29 cellular contexts compared by ENCODE assay signal in the genomic region with DNA sequence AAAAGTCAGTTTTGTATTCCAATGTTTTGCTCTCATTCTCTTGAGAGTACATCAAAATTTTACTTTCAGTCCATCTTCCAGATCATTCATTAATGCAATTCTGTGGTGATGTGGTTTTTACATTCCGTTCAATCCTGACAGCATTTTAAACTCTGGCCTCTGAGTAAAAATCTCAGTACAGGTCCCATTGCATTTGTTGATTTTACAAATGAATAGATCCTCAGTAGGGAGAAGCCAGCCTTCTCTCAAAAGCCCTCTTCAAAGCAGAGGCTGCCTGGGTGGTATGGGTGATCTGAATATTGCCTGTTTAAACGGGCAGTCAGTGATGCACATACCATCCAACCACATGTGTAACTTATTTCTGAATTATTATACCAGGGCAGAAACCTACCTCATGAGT.
DNase-seq lines count a peak whose midpoint lies in the region; ATAC-seq, FAIRE-seq and TF ChIP-seq lines count a peak whose summit lies in the region.
"Had no signal": no experiment of that assay in that cellular context is flagged by ENCODE, and none has a peak within 500 bp of the region (broad histone marks: within the 10 kb centered on the region; RNA-seq: fewer than 3 reads in every experiment).

No MANE protein-coding gene starts in this region.

- H3K9me3 Mint-ChIP-seq in mesothelial cell of epicardium = peaks cover 21% of the 10 kb centered on the region

- H3K4me1 ChIP-seq in GM12878 (ENCODE audit: control insufficient read depth, insufficient read depth, low read length) = no peaks in the 10 kb centered on the region
- H3K4me1 ChIP-seq: adrenal gland, BE2C, esophagus squamous epithelium, gastroesophageal sphincter, upper lobe of right lung had no signal

- no peak overlapping the region for H3K4me3 Mint-ChIP-seq in mesothelial cell of epicardium
- H3K4me3 Mint-ChIP-seq: activated CD4-positive, alpha-beta T cell treated with anti-CD3 and anti-CD28 coated beads for 36 hours; activated T-cell treated with anti-CD3 and anti-CD28 coated beads, Interleukin-2, amount 50 U/mL, for 4 hours had no signal

- H3K27me3 Mint-ChIP-seq in mesothelial cell of epicardium (ENCODE audit: low read depth) = no peaks in the 10 kb centered on the region

- H3K9ac ChIP-seq in GM12878 (ENCODE audit: control insufficient read depth, insufficient read depth, low read length) = no peak overlapping the region

- no peak for TF ChIP-seq EP300 in GM12878 (IDR thresholded peaks at IDR 0.05; ENCODE audit: borderline replicate concordance in 1 of 2, control insufficient read depth in 1 of 2, low read depth in 2 of 2, low read length in 2 of 2)

- CTCF ChIA-PET in GM12878 (lab: Yijun Ruan, JAX) = no interaction called here

- 46% methylated on average over 2 of the region's 2 CpGs for WGBS in GM12878 (ENCODE audit: insufficient coverage, insufficient replicate concordance, low lambda C conversion rate, missing lambda C conversion rate)

- H3K4me3 ChIP-seq in GM12878 = no peak overlapping the region
- H3K4me3 ChIP-seq: adrenal gland, esophagus squamous epithelium, gastroesophageal sphincter, K562, lung, skin epidermis, upper lobe of right lung had no signal

- H3K4me1 Mint-ChIP-seq in mesothelial cell of epicardium = peaks cover 30% of the 10 kb centered on the region
- H3K4me1 Mint-ChIP-seq: activated CD4-positive, alpha-beta T cell treated with anti-CD3 and anti-CD28 coated beads for 36 hours had no signal

- TF ChIP-seq POLR2A in GM12878 (IDR thresholded peaks at IDR 0.05; ENCODE audit: low read depth, low read length) = no peak

- SMC1A ChIA-PET in GM12878 (lab: Charles Lee; ENCODE audit: uncharacterized antibody, unreplicated experiment) = interaction anchor here (1.4 kb wide), 1 partner anchor 39 kb away, joined by 3 read pairs; no protein-coding TSS in a partner anchor

- no TSS peak for BruUV-seq in GM12878 (replicated peaks; lab: Mats Ljungman, UMichigan)

- no peak overlapping the region for H3K27ac ChIP-seq in GM12878 (ENCODE audit: control insufficient read depth, insufficient read depth)
- H3K27ac ChIP-seq: adrenal gland, esophagus squamous epithelium, gastroesophageal sphincter, neutrophil, skin epidermis, upper lobe of right lung had no signal

- POLR2A ChIA-PET in GM12878 (lab: Charles Lee) = no interaction called here

- intact Hi-C loops in GM12878 (cut with micrococcal nuclease; ENCODE audit: unreplicated experiment) = no loop called here

- in situ Hi-C loops in GM12878 (cut with MboI) = no loop called here

- H2AFZ ChIP-seq in GM12878 (ENCODE audit: control insufficient read depth, low read depth, low read length) = no peak overlapping the region

- ATAC-seq in GM12878 = peak; percentile 22; the same call in 1 of the 3 replicates
- no peak for ATAC-seq in HG03097 (IDR thresholded peaks at IDR 0.05; ENCODE audit: low FRiP score, unreplicated experiment)
- ATAC-seq in HG02970 (IDR thresholded peaks at IDR 0.05; ENCODE audit: low FRiP score, unreplicated experiment) = no peak
- ATAC-seq: activated CD4-positive, alpha-beta T cell treated with anti-CD3 and anti-CD28 coated beads for 36 hours; activated T-cell treated with anti-CD3 and anti-CD28 coated beads, Interleukin-2, amount 50 U/mL, for 4 hours; gastroesophageal sphincter; K562; upper lobe of right lung had no signal

- RAD21 ChIA-PET in GM12878 (lab: Charles Lee; ENCODE audit: unreplicated experiment) = no interaction called here

- no peaks in the 10 kb centered on the region for H3K79me2 ChIP-seq in GM12878 (ENCODE audit: control insufficient read depth, insufficient read depth, low read length)

- no peaks in the 10 kb centered on the region for H3K36me3 ChIP-seq in GM12878 (ENCODE audit: control insufficient read depth in 2 of 2, insufficient read depth in 2 of 2, low read length in 1 of 2)
- H3K36me3 ChIP-seq: adrenal gland, BE2C, esophagus squamous epithelium, gastroesophageal sphincter, neutrophil, upper lobe of right lung had no signal

- H3K9me3 ChIP-seq in GM12878 (replicated peaks; ENCODE audit: control insufficient read depth, insufficient read depth, low read length) = no peaks in the 10 kb centered on the region
- H3K9me3 ChIP-seq: adrenal gland, BE2C, esophagus squamous epithelium, gastroesophageal sphincter, neutrophil, upper lobe of right lung had no signal

- H4K20me1 ChIP-seq in GM12878 (ENCODE audit: control insufficient read depth, insufficient read depth) = no peaks in the 10 kb centered on the region

- TF ChIP-seq RAD21 in GM12878 (IDR thresholded peaks at IDR 0.05; ENCODE audit: insufficient read depth, low read depth, low read length) = no peak

- FAIRE-seq in GM12878 (lab: Jason Lieb, UNC) = no peak
- FAIRE-seq: A204.1, K562 had no signal

- peak overlapping the region; percentile 15 for H3K27ac Mint-ChIP-seq in mesothelial cell of epicardium
- H3K27ac Mint-ChIP-seq: activated CD4-positive, alpha-beta T cell treated with anti-CD3 and anti-CD28 coated beads for 36 hours had no signal

- H3K36me3 Mint-ChIP-seq in mesothelial cell of epicardium = peaks cover 7% of the 10 kb centered on the region

- peaks cover 0 to 6% of the 10 kb centered on the region in 2 experiments; a peak in 1 of 4 replicates for H3K27me3 ChIP-seq in GM12878 (replicated peaks in 1 of 2; ENCODE audit: control insufficient read depth in 2 of 2, insufficient read depth in 2 of 2, low read length in 1 of 2)
- H3K27me3 ChIP-seq: adrenal gland, BE2C, esophagus squamous epithelium, gastroesophageal sphincter, neutrophil, upper lobe of right lung had no signal

- DNase-seq in EL (peak; percentile 22), RPMI7951 (ENCODE audit: low read depth) (peak; percentile 35), GM12878 (ENCODE audit: low read depth, low spot score) (no peak), mesothelial cell of epicardium (ENCODE audit: low spot score in 2 of 2, unreplicated experiment in 2 of 2) (no peak), GM19240 (ENCODE audit: insufficient read length, low spot score) (no peak), HT-29 (ENCODE audit: low spot score) (no peak)
- DNase-seq: activated CD4-positive, alpha-beta T cell treated with anti-CD3 and anti-CD28 coated beads for 36 hours; activated T-cell treated with anti-CD3 and anti-CD28 coated beads, Interleukin-2, amount 50 U/mL, for 4 hours; adrenal gland; BE2C; COR-L47; cortex of kidney; DMS79; esophagus squamous epithelium; HCEC 1CT; NCI-H2081 treated with DMSO at 0.1 percent for 48 hours; NCI-H82; SIG-M5; stimulated activated CD4-positive, alpha-beta T cell treated with anti-CD3 and anti-CD28 coated beads, Interleukin-2, amount 100 ng/mL, for 24 hours; T-helper 1 cell; upper lobe of right lung had no signal

- no peak for TF ChIP-seq CTCF in GM12878 (IDR thresholded peaks at IDR 0.05 in 2 of 3, conservative IDR thresholded peaks at IDR 0.05 in 1 of 3; ENCODE audit: control insufficient read depth in 2 of 3, extremely low read depth in 1 of 3, insufficient read depth in 1 of 3, low read depth in 3 of 3, low read length in 3 of 3)
- TF ChIP-seq CTCF in mesothelial cell of epicardium (IDR thresholded peaks at IDR 0.05; ENCODE audit: unreplicated experiment) = no peak

- H3K4me2 ChIP-seq in GM12878 (ENCODE audit: control insufficient read depth, insufficient read depth) = no peak overlapping the region

TF ChIP-seq in GM12878, 131 proteins besides CTCF, POLR2A, EP300 and RAD21 (continues in another document):
- TF ChIP-seq ATF7 (IDR thresholded peaks at IDR 0.05; ENCODE audit: low read depth) (no peak), POLR2AphosphoS5 (IDR thresholded peaks at IDR 0.05; ENCODE audit: low read length) (no peak), IRF4 (IDR thresholded peaks at IDR 0.05; ENCODE audit: low read depth, low read length) (no peak)
- TF ChIP-seq, protein P1, sequence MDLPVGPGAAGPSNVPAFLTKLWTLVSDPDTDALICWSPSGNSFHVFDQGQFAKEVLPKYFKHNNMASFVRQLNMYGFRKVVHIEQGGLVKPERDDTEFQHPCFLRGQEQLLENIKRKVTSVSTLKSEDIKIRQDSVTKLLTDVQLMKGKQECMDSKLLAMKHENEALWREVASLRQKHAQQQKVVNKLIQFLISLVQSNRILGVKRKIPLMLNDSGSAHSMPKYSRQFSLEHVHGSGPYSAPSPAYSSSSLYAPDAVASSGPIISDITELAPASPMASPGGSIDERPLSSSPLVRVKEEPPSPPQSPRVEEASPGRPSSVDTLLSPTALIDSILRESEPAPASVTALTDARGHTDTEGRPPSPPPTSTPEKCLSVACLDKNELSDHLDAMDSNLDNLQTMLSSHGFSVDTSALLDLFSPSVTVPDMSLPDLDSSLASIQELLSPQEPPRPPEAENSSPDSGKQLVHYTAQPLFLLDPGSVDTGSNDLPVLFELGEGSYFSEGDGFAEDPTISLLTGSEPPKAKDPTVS (IDR thresholded peaks at IDR 0.05; ENCODE audit: low read depth, low read length) = no peak
- TF ChIP-seq, protein P2, sequence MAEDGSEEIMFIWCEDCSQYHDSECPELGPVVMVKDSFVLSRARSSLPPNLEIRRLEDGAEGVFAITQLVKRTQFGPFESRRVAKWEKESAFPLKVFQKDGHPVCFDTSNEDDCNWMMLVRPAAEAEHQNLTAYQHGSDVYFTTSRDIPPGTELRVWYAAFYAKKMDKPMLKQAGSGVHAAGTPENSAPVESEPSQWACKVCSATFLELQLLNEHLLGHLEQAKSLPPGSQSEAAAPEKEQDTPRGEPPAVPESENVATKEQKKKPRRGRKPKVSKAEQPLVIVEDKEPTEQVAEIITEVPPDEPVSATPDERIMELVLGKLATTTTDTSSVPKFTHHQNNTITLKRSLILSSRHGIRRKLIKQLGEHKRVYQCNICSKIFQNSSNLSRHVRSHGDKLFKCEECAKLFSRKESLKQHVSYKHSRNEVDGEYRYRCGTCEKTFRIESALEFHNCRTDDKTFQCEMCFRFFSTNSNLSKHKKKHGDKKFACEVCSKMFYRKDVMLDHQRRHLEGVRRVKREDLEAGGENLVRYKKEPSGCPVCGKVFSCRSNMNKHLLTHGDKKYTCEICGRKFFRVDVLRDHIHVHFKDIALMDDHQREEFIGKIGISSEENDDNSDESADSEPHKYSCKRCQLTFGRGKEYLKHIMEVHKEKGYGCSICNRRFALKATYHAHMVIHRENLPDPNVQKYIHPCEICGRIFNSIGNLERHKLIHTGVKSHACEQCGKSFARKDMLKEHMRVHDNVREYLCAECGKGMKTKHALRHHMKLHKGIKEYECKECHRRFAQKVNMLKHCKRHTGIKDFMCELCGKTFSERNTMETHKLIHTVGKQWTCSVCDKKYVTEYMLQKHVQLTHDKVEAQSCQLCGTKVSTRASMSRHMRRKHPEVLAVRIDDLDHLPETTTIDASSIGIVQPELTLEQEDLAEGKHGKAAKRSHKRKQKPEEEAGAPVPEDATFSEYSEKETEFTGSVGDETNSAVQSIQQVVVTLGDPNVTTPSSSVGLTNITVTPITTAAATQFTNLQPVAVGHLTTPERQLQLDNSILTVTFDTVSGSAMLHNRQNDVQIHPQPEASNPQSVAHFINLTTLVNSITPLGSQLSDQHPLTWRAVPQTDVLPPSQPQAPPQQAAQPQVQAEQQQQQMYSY (CRISPR knock-in tag; IDR thresholded peaks at IDR 0.05) = no peak

Comparison
In these comparisons a context has a peak if more than half of its experiments do, and no peak if none do; other contexts are left out.
1. DNase-seq: peak in EL (single experiment) and RPMI7951 (single experiment); none in GM12878 (single experiment), mesothelial cell of epicardium (0 of 2), GM19240 (single experiment) and HT-29 (single experiment).